ENCODE assay signal across 25 cellular contexts in genomic region chr1:2101531-2101930, GRCh38.
"Had no signal": no experiment of that assay in that cellular context is flagged by ENCODE, and none has a peak within 500 bp of the region (broad histone marks: within the 10 kb centered on the region; RNA-seq: fewer than 3 reads in every experiment).

No MANE protein-coding gene starts in this region.

- H3K4me3 Mint-ChIP-seq: activated CD4-positive, alpha-beta T cell treated with anti-CD3 and anti-CD28 coated beads for 36 hours; activated CD8-positive, alpha-beta T cell treated with anti-CD3 and anti-CD28 coated beads, Interleukin-2, amount 10 ng/mL, durations not matched to agents 7 days and 5 days; activated naive CD8-positive, alpha-beta T cell; activated T-cell treated with anti-CD3 and anti-CD28 coated beads, Interleukin-2, amount 50 U/mL, for 72 hours; brain; memory B cell; naive thymus-derived CD8-positive, alpha-beta T cell; T-helper 2 cell treated with Interferon-gamma antibody and Interleukin-4, amounts not matched to agents 5 μg/mL and 100 μg/mL, for 36 hours had no signal

- H3K4me1 Mint-ChIP-seq: activated CD4-positive, alpha-beta T cell treated with anti-CD3 and anti-CD28 coated beads for 36 hours had no signal

- DNase-seq: activated CD4-positive, alpha-beta T cell treated with anti-CD3 and anti-CD28 coated beads for 36 hours; activated CD4-positive, CD25-positive, alpha-beta regulatory T cell; activated CD8-positive, alpha-beta T cell treated with anti-CD3 and anti-CD28 coated beads, Interleukin-2, amount 10 ng/mL, durations not matched to agents 7 days and 5 days; activated naive CD4-positive, alpha-beta T cell treated with Interleukin-2 at 50 U/mL for 16 hours; activated T-cell treated with anti-CD3 and anti-CD28 coated beads for 4 hours; activated T-cell treated with anti-CD3 and anti-CD28 coated beads, Interleukin-2, amount 50 U/mL, for 72 hours; foreskin fibroblast; naive thymus-derived CD8-positive, alpha-beta T cell; ovary; stimulated activated CD4-positive, alpha-beta T cell treated with anti-CD3 and anti-CD28 coated beads, Interleukin-2, amount 100 ng/mL, for 48 hours; stimulated activated naive CD8-positive, alpha-beta T cell treated with anti-CD3 and anti-CD28 coated beads, Interleukin-15, Interleukin-2, amounts not matched to agents 100 U/mL and 50 U/mL, for 24 hours; T-helper 1 cell; trophoblast cell; uterus had no signal

- H3K4me1 ChIP-seq: ascending aorta, uterus had no signal

- H3K27ac Mint-ChIP-seq: activated CD4-positive, alpha-beta T cell treated with anti-CD3 and anti-CD28 coated beads for 36 hours; activated CD8-positive, alpha-beta T cell treated with anti-CD3 and anti-CD28 coated beads, Interleukin-2, amount 10 ng/mL, durations not matched to agents 7 days and 5 days; activated naive CD8-positive, alpha-beta T cell; activated T-cell treated with anti-CD3 and anti-CD28 coated beads, Interleukin-2, amount 50 U/mL, for 72 hours; memory B cell; naive thymus-derived CD8-positive, alpha-beta T cell; progenitor cell of endocrine pancreas; T-helper 2 cell treated with Interferon-gamma antibody and Interleukin-4, amounts not matched to agents 5 μg/mL and 100 μg/mL, for 36 hours had no signal

- H3K4me3 ChIP-seq: ascending aorta, cardiac muscle cell, ovary, right lobe of liver, thoracic aorta, uterus had no signal

- H3K9me3 ChIP-seq: neutrophil, ovary, right lobe of liver, thoracic aorta, uterus had no signal

- H3K27me3 ChIP-seq: ascending aorta, cardiac muscle cell, neutrophil, ovary, right lobe of liver, uterus had no signal

- ATAC-seq: activated CD4-positive, alpha-beta T cell treated with anti-CD3 and anti-CD28 coated beads for 36 hours; activated CD8-positive, alpha-beta T cell treated with anti-CD3 and anti-CD28 coated beads, Interleukin-2, amount 10 ng/mL, durations not matched to agents 7 days and 5 days; activated T-cell treated with anti-CD3 and anti-CD28 coated beads, Interleukin-2, amount 50 U/mL, for 72 hours; esophagus mucosa; naive thymus-derived CD8-positive, alpha-beta T cell; right lobe of liver; stimulated activated naive CD8-positive, alpha-beta T cell treated with anti-CD3 and anti-CD28 coated beads, Interleukin-15, Interleukin-2, amounts not matched to agents 100 U/mL and 50 U/mL, for 24 hours had no signal

- H3K36me3 ChIP-seq: ascending aorta, cardiac muscle cell, neutrophil, ovary, right lobe of liver, thoracic aorta, uterus had no signal

- H3K27ac ChIP-seq: ascending aorta, cardiac muscle cell, neutrophil, ovary, right lobe of liver, thoracic aorta, uterus had no signal

- H3K27me3 Mint-ChIP-seq: activated CD4-positive, alpha-beta T cell treated with anti-CD3 and anti-CD28 coated beads for 36 hours; activated naive CD8-positive, alpha-beta T cell; memory B cell; naive thymus-derived CD8-positive, alpha-beta T cell; progenitor cell of endocrine pancreas had no signal
